2 cellular contexts compared by ENCODE assay signal in the genomic region with DNA sequence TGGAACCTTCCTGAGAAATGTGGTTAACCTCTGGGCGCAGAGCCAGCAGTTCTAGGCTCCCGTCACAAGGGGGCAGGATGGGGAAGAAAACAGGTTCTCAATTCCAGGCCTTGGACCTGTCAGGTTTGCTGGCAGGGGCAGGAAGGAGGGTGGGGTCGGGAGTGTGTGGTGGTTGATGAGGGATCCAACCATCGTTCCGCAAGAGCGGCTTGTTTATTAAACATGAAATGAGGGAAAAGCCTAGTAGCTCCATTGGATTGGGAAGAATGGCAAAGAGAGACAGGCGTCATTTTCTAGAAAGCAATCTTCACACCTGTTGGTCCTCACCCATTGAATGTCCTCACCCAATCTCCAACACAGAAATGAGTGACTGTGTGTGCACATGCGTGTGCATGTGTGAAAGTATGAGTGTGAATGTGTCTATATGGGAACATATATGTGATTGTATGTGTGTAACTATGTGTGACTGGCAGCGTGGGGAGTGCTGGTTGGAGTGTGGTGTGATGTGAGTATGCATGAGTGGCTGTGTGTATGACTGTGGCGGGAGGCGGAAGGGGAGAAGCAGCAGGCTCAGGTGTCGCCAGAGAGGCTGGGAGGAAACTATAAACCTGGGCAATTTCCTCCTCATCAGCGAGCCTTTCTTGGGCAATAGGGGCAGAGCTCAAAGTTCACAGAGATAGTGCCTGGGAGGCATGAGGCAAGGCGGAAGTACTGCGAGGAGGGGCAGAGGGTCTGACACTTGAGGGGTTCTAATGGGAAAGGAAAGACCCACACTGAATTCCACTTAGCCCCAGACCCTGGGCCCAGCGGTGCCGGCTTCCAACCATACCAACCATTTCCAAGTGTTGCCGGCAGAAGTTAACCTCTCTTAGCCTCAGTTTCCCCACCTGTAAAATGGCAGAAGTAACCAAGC.
TF ChIP-seq lines count a peak whose summit lies in the region.

No MANE protein-coding gene starts in this region.

TF ChIP-seq in HEK293T, 16 proteins besides CTCF, POLR2A, EP300 and RAD21 (continued from another document):
- TF ChIP-seq PKNOX1 (IDR thresholded peaks at IDR 0.05), result no peak
- no peak for TF ChIP-seq CTBP1 (IDR thresholded peaks at IDR 0.05; ENCODE audit: borderline replicate concordance)
- TF ChIP-seq FOXM1 (IDR thresholded peaks at IDR 0.05; ENCODE audit: borderline replicate concordance), result no peak
- no peak for TF ChIP-seq ZNF384 (IDR thresholded peaks at IDR 0.05)
- TF ChIP-seq FOXK2 (IDR thresholded peaks at IDR 0.05), result no peak

TF ChIP-seq in K562, 482 proteins besides CTCF, POLR2A, EP300 and RAD21 (continued from another document and continues in another):
- TF ChIP-seq, protein P1, sequence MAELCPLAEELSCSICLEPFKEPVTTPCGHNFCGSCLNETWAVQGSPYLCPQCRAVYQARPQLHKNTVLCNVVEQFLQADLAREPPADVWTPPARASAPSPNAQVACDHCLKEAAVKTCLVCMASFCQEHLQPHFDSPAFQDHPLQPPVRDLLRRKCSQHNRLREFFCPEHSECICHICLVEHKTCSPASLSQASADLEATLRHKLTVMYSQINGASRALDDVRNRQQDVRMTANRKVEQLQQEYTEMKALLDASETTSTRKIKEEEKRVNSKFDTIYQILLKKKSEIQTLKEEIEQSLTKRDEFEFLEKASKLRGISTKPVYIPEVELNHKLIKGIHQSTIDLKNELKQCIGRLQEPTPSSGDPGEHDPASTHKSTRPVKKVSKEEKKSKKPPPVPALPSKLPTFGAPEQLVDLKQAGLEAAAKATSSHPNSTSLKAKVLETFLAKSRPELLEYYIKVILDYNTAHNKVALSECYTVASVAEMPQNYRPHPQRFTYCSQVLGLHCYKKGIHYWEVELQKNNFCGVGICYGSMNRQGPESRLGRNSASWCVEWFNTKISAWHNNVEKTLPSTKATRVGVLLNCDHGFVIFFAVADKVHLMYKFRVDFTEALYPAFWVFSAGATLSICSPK (IDR thresholded peaks at IDR 0.05; ENCODE audit: borderline replicate concordance), result no peak
- no peak for TF ChIP-seq NCOR1 (IDR thresholded peaks at IDR 0.05)
- no peak for TF ChIP-seq RB1 (IDR thresholded peaks at IDR 0.05; ENCODE audit: low read depth)
- peak; percentile 32; the same call in 1 of the 2 replicates for TF ChIP-seq CREM (IDR thresholded peaks at IDR 0.05; ENCODE audit: low read depth)
- TF ChIP-seq NFIC (IDR thresholded peaks at IDR 0.05), result peak; percentile 95
- TF ChIP-seq, protein P2, sequence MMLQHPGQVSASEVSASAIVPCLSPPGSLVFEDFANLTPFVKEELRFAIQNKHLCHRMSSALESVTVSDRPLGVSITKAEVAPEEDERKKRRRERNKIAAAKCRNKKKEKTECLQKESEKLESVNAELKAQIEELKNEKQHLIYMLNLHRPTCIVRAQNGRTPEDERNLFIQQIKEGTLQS (IDR thresholded peaks at IDR 0.05), result peak; percentile 11; the same call in 1 of the 2 replicates
- TF ChIP-seq, protein P2 (CRISPR knock-in tag; conservative IDR thresholded peaks at IDR 0.05), result no peak
- TF ChIP-seq ZNF778 (CRISPR knock-in tag; IDR thresholded peaks at IDR 0.05), result no peak
- TF ChIP-seq XRCC5 (IDR thresholded peaks at IDR 0.05; ENCODE audit: low read depth, low read length), result peak; percentile 92
- TF ChIP-seq, protein P3, sequence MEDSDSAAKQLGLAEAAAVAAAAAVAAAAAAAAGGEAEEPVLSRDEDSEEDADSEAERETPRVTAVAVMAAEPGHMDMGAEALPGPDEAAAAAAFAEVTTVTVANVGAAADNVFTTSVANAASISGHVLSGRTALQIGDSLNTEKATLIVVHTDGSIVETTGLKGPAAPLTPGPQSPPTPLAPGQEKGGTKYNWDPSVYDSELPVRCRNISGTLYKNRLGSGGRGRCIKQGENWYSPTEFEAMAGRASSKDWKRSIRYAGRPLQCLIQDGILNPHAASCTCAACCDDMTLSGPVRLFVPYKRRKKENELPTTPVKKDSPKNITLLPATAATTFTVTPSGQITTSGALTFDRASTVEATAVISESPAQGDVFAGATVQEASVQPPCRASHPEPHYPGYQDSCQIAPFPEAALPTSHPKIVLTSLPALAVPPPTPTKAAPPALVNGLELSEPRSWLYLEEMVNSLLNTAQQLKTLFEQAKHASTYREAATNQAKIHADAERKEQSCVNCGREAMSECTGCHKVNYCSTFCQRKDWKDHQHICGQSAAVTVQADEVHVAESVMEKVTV (CRISPR knock-in tag; IDR thresholded peaks at IDR 0.05), result peak; percentile 91
- TF ChIP-seq, protein P4, sequence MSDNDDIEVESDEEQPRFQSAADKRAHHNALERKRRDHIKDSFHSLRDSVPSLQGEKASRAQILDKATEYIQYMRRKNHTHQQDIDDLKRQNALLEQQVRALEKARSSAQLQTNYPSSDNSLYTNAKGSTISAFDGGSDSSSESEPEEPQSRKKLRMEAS (CRISPR knock-in tag; IDR thresholded peaks at IDR 0.05), result peak; percentile 53
- TF ChIP-seq MEIS2 (IDR thresholded peaks at IDR 0.05; ENCODE audit: partially characterized antibody), result peak; percentile 38
- TF ChIP-seq TCF3 (CRISPR knock-in tag; IDR thresholded peaks at IDR 0.05), result no peak
- TF ChIP-seq ETV6 (IDR thresholded peaks at IDR 0.05; ENCODE audit: borderline replicate concordance in 1 of 2, low read depth in 2 of 2, low read length in 1 of 2), result no peak
- no peak for TF ChIP-seq ETV6 (CRISPR knock-in tag; IDR thresholded peaks at IDR 0.05; ENCODE audit: borderline replicate concordance)
- TF ChIP-seq, protein P5, sequence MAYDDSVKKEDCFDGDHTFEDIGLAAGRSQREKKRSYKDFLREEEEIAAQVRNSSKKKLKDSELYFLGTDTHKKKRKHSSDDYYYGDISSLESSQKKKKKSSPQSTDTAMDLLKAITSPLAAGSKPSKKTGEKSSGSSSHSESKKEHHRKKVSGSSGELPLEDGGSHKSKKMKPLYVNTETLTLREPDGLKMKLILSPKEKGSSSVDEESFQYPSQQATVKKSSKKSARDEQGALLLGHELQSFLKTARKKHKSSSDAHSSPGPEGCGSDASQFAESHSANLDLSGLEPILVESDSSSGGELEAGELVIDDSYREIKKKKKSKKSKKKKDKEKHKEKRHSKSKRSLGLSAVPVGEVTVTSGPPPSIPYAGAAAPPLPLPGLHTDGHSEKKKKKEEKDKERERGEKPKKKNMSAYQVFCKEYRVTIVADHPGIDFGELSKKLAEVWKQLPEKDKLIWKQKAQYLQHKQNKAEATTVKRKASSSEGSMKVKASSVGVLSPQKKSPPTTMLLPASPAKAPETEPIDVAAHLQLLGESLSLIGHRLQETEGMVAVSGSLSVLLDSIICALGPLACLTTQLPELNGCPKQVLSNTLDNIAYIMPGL (CRISPR knock-in tag; IDR thresholded peaks at IDR 0.05), result no peak
- TF ChIP-seq RCOR1 (IDR thresholded peaks at IDR 0.05; ENCODE audit: borderline replicate concordance in 1 of 2, low read depth in 2 of 2, low read length in 2 of 2), result peak in 1 of 2 experiments; percentile 24; a peak in 1 of 4 replicates
- TF ChIP-seq, protein P6, sequence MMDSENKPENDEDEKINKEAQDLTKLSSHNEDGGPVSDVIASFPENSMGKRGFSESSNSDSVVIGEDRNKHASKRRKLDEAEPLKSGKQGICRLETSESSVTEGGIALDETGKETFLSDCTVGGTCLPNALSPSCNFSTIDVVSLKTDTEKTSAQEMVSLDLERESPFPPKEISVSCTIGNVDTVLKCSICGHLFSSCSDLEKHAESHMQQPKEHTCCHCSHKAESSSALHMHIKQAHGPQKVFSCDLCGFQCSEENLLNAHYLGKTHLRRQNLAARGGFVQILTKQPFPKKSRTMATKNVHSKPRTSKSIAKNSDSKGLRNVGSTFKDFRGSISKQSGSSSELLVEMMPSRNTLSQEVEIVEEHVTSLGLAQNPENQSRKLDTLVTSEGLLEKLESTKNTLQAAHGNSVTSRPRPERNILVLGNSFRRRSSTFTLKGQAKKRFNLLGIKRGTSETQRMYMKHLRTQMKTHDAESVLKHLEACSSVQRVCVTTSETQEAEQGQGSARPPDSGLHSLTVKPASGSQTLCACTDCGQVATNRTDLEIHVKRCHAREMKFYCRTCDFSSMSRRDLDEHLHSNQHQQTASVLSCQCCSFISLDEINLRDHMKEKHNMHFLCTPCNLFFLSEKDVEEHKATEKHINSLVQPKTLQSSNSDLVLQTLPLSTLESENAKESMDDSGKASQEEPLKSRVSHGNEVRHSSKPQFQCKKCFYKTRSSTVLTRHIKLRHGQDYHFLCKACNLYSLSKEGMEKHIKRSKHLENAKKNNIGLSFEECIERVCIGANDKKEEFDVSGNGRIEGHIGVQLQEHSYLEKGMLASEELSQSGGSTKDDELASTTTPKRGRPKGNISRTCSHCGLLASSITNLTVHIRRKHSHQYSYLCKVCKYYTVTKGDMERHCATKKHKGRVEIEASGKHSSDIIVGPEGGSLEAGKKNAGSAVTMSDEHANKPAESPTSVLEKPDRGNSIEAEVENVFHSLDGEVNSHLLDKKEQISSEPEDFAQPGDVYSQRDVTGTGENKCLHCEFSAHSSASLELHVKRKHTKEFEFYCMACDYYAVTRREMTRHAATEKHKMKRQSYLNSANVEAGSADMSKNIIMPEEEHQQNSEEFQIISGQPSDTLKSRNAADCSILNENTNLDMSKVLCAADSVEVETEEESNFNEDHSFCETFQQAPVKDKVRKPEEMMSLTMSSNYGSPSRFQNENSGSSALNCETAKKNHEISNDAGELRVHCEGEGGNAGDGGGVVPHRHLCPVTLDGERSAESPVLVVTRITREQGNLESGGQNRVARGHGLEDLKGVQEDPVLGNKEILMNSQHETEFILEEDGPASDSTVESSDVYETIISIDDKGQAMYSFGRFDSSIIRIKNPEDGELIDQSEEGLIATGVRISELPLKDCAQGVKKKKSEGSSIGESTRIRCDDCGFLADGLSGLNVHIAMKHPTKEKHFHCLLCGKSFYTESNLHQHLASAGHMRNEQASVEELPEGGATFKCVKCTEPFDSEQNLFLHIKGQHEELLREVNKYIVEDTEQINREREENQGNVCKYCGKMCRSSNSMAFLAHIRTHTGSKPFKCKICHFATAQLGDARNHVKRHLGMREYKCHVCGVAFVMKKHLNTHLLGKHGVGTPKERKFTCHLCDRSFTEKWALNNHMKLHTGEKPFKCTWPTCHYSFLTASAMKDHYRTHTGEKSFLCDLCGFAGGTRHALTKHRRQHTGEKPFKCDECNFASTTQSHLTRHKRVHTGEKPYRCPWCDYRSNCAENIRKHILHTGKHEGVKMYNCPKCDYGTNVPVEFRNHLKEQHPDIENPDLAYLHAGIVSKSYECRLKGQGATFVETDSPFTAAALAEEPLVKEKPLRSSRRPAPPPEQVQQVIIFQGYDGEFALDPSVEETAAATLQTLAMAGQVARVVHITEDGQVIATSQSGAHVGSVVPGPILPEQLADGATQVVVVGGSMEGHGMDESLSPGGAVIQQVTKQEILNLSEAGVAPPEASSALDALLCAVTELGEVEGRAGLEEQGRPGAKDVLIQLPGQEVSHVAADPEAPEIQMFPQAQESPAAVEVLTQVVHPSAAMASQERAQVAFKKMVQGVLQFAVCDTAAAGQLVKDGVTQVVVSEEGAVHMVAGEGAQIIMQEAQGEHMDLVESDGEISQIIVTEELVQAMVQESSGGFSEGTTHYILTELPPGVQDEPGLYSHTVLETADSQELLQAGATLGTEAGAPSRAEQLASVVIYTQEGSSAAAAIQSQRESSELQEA (IDR thresholded peaks at IDR 0.05; ENCODE audit: low read depth), result no peak
- TF ChIP-seq SOX6 (IDR thresholded peaks at IDR 0.05), result peak; percentile 39
- peak; percentile 60; the same call in 1 of the 2 replicates for TF ChIP-seq HEY1 (CRISPR knock-in tag; IDR thresholded peaks at IDR 0.05; ENCODE audit: borderline replicate concordance)
- peak; percentile 65; the same call in 1 of the 2 replicates for TF ChIP-seq CTBP1 (IDR thresholded peaks at IDR 0.05; ENCODE audit: borderline replicate concordance)
- TF ChIP-seq BRD4 (IDR thresholded peaks at IDR 0.05), result no peak
- TF ChIP-seq FOSL1 (tag; conservative IDR thresholded peaks at IDR 0.05), result peak; percentile 52
- TF ChIP-seq TBP (optimal IDR thresholded peaks at IDR 0.05; ENCODE audit: low read depth, low read length), result no peak
- TF ChIP-seq ESRRA (IDR thresholded peaks at IDR 0.05; ENCODE audit: borderline replicate concordance, low read depth), result peak; percentile 55
- peak in 1 of 2 experiments; percentile 40; a peak in 1 of 4 replicates for TF ChIP-seq TEAD1 (CRISPR knock-in tag; IDR thresholded peaks at IDR 0.05)
- peak; percentile 65 for TF ChIP-seq VEZF1 (CRISPR knock-in tag; IDR thresholded peaks at IDR 0.05)
- no peak for TF ChIP-seq USF1 (CRISPR knock-in tag; IDR thresholded peaks at IDR 0.05)
- peak; percentile 32; the same call in 1 of the 2 replicates for TF ChIP-seq PKNOX1 (IDR thresholded peaks at IDR 0.05)
- TF ChIP-seq L3MBTL2 (IDR thresholded peaks at IDR 0.05), result peak; percentile 58; the same call in 1 of the 2 replicates
- no peak for TF ChIP-seq SAFB (IDR thresholded peaks at IDR 0.05; ENCODE audit: borderline replicate concordance, low read depth, low read length)
- no peak for TF ChIP-seq ZNF3 (CRISPR knock-in tag; IDR thresholded peaks at IDR 0.05)
- peak; percentile 28; the same call in 1 of the 2 replicates for TF ChIP-seq TEAD4 (IDR thresholded peaks at IDR 0.05; ENCODE audit: low read length)
- no peak for TF ChIP-seq TEAD4 (CRISPR knock-in tag; IDR thresholded peaks at IDR 0.05; ENCODE audit: borderline replicate concordance)
